ENCODE assay signal across 2 cellular contexts in genomic region chr3:170751083-170751893, GRCh38.
TF ChIP-seq lines count a peak whose summit lies in the region.

No MANE protein-coding gene starts in this region.

TF ChIP-seq in GM23338, 12 proteins besides CTCF, POLR2A, EP300 and RAD21 (continued from another document):
- no peak for TF ChIP-seq ZNF462 (CRISPR knock-in tag; IDR thresholded peaks at IDR 0.05)
- TF ChIP-seq REST (IDR thresholded peaks at IDR 0.05; ENCODE audit: unreplicated experiment) = no peak
- TF ChIP-seq ZNF331 (CRISPR knock-in tag; IDR thresholded peaks at IDR 0.05; ENCODE audit: low read depth) = no peak
- TF ChIP-seq EZH2phosphoT487 (IDR thresholded peaks at IDR 0.05; ENCODE audit: unreplicated experiment) = no peak
- TF ChIP-seq NANOG (IDR thresholded peaks at IDR 0.05; ENCODE audit: borderline replicate concordance) = no peak

TF ChIP-seq in SK-N-SH, 30 proteins besides CTCF, POLR2A, EP300 and RAD21 (continued from another document):
- TF ChIP-seq REST (IDR thresholded peaks at IDR 0.05; ENCODE audit: low read depth, low read length) (peak; percentile 37; the same call in 1 of the 2 replicates), FOXM1 (IDR thresholded peaks at IDR 0.05; ENCODE audit: low read depth) (peak; percentile 85), YY1 (IDR thresholded peaks at IDR 0.05; ENCODE audit: low read depth) (no peak; the same call in 1 of the 2 replicates), RXRA (IDR thresholded peaks at IDR 0.05; ENCODE audit: borderline replicate concordance, low read depth) (peak; percentile 85), USF2 (IDR thresholded peaks at IDR 0.05; ENCODE audit: borderline replicate concordance, low read depth, low read length) (no peak), MXI1 (IDR thresholded peaks at IDR 0.05; ENCODE audit: low read depth, low read length) (no peak), ZBTB33 (IDR thresholded peaks at IDR 0.05; ENCODE audit: borderline replicate concordance, low read depth) (peak; percentile 72), TEAD4 (IDR thresholded peaks at IDR 0.05; ENCODE audit: borderline replicate concordance, insufficient read depth) (peak; percentile 94), TCF12 (IDR thresholded peaks at IDR 0.05) (peak; percentile 96), MEF2A (IDR thresholded peaks at IDR 0.05; ENCODE audit: borderline replicate concordance, low read depth) (peak; percentile 69; the same call in 1 of the 2 replicates), EZH2phosphoT487 (IDR thresholded peaks at IDR 0.05; ENCODE audit: borderline replicate concordance, low read depth) (no peak), FOSL2 (IDR thresholded peaks at IDR 0.05; ENCODE audit: borderline replicate concordance, low read depth) (peak; percentile 84; the same call in 1 of the 2 replicates)
